In the genomic region with DNA sequence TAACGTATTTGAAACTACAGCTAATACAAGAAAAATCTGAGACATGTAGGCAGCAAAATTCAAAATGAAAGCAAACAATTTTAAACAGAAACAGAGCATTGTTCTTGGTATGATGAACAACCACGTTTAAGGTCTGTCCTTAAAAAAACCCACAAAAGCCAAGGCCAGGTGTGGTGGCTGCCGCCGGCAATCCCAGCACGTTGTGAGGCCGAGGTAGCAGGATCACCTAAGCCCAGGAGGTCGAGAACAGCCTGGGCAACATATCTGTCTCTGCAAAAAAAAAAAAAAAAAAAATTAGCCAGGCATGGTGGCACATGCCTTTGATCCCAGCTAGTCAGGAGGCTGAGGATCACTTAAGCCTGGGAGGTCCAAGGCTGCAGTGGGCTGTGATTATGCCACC, we compare ENCODE assay signal across 35 cellular contexts. TPM values are rescaled to one million over a fixed set of nuclear protein-coding genes. Genes with fewer than 3 reads are reported as not detected.
DNase-seq lines count a peak whose midpoint lies in the region; ATAC-seq and TF ChIP-seq lines count a peak whose summit lies in the region.
"Had no signal": no experiment of that assay in that cellular context is flagged by ENCODE, and none has a peak within 500 bp of the region (broad histone marks: within the 10 kb centered on the region; RNA-seq: fewer than 3 reads in every experiment).

No MANE protein-coding gene starts in this region.

- H3K23ac ChIP-seq in trophoblast cell (ENCODE audit: low read length), result no peak overlapping the region

- H2AK5ac ChIP-seq in trophoblast cell (ENCODE audit: low read length), result no peak overlapping the region

- H3K4me1 Mint-ChIP-seq in activated T-cell treated with anti-CD3 and anti-CD28 coated beads, Interleukin-2, amount 50 U/mL, for 72 hours (ENCODE audit: low read depth), result no peaks in the 10 kb centered on the region
- H3K4me1 Mint-ChIP-seq: B cell; CD14-positive monocyte; CD4-positive, alpha-beta memory T cell; CD4-positive, CD25-positive, alpha-beta regulatory T cell; CD8-positive, alpha-beta memory T cell had no signal

- H3K14ac ChIP-seq in trophoblast cell (ENCODE audit: low read length), result no peak overlapping the region

- H2BK12ac ChIP-seq in trophoblast cell (ENCODE audit: low read length), result no peak overlapping the region

- H3K27me3 Mint-ChIP-seq in activated T-cell treated with anti-CD3 and anti-CD28 coated beads, Interleukin-2, amount 50 U/mL, for 72 hours (ENCODE audit: low read depth), result no peaks in the 10 kb centered on the region
- H3K27me3 Mint-ChIP-seq: B cell; CD4-positive, alpha-beta memory T cell; CD4-positive, alpha-beta T cell; CD4-positive, CD25-positive, alpha-beta regulatory T cell; CD8-positive, alpha-beta memory T cell had no signal

- no peak overlapping the region for H2AFZ ChIP-seq in trophoblast cell (ENCODE audit: insufficient read depth, low read length, poor library complexity)

- intact Hi-C loops in adrenal gland (cut with DNase I), result no loop called here
- intact Hi-C loops in left cardiac atrium (cut with DNase I), result no loop called here

- H2BK120ac ChIP-seq in trophoblast cell (ENCODE audit: insufficient read depth, low read length, poor library complexity), result no peak overlapping the region

- WGBS in adrenal gland, 4 donors, result 46 to 65% (median 59%) methylated on average over 7 of the region's 7 CpGs
- no CpG with 5 or more reads among the region's 7 CpGs for WGBS in trophoblast cell (ENCODE audit: extremely low coverage, insufficient coverage, insufficient read length)

- H3K27me3 ChIP-seq in adrenal gland (no peaks in the 10 kb centered on the region), trophoblast cell (ENCODE audit: insufficient read depth, low read length) (no peaks in the 10 kb centered on the region)
- H3K27me3 ChIP-seq: BE2C; BLaER1; BLaER1 treated with 17β-estradiol and CSF1 and Interleukin-3, amounts not matched to agents 10 nM and 100 nM had no signal

- no peak overlapping the region for H3K18ac ChIP-seq in trophoblast cell (ENCODE audit: low read length)

- H3K36me3 ChIP-seq in adrenal gland (replicated peaks in 1 of 2), result peaks cover 0 to 60% of the 10 kb centered on the region in 2 donors
- peaks cover 17 to 24% of the 10 kb centered on the region in 2 experiments for H3K36me3 ChIP-seq in trophoblast cell (ENCODE audit: control insufficient read depth in 1 of 2, insufficient read depth in 2 of 2, low read length in 2 of 2)

- H2BK5ac ChIP-seq in trophoblast cell (ENCODE audit: low read depth, low read length, poor library complexity), result no peak overlapping the region

- TF ChIP-seq CTCF in adrenal gland (IDR thresholded peaks at IDR 0.05), result no peak

- no peak for ATAC-seq in activated T-cell treated with anti-CD3 and anti-CD28 coated beads, Interleukin-2, amount 50 U/mL, for 72 hours (replicated peaks in 1 of 2)
- no peak for ATAC-seq in left cardiac atrium
- ATAC-seq in GM19467 (IDR thresholded peaks at IDR 0.05; ENCODE audit: unreplicated experiment), result no peak
- ATAC-seq: A549; CD8-positive, alpha-beta T cell had no signal

- peaks cover 4 to 9% of the 10 kb centered on the region in 2 donors for H3K36me3 Mint-ChIP-seq in activated T-cell treated with anti-CD3 and anti-CD28 coated beads, Interleukin-2, amount 50 U/mL, for 72 hours (ENCODE audit: insufficient read depth in 2 of 2)

- no peaks in the 10 kb centered on the region for H3K79me1 ChIP-seq in trophoblast cell (ENCODE audit: low read length)

- H3K4me3 Mint-ChIP-seq in activated T-cell treated with anti-CD3 and anti-CD28 coated beads, Interleukin-2, amount 50 U/mL, for 72 hours, result no peak overlapping the region
- H3K4me3 Mint-ChIP-seq: B cell; CD14-positive monocyte; CD4-positive, alpha-beta memory T cell; CD4-positive, alpha-beta T cell; CD4-positive, CD25-positive, alpha-beta regulatory T cell; CD8-positive, alpha-beta memory T cell; CD8-positive, alpha-beta T cell had no signal

- H3K27ac Mint-ChIP-seq in activated T-cell treated with anti-CD3 and anti-CD28 coated beads, Interleukin-2, amount 50 U/mL, for 72 hours, result peak overlapping the region; percentile 38
- H3K27ac Mint-ChIP-seq: B cell; CD4-positive, alpha-beta T cell; CD4-positive, CD25-positive, alpha-beta regulatory T cell; CD8-positive, alpha-beta memory T cell; CD8-positive, alpha-beta T cell had no signal

- H3K9me3 ChIP-seq in adrenal gland (replicated peaks in 1 of 3) (no peaks in the 10 kb centered on the region), trophoblast cell (ENCODE audit: insufficient read depth, low read depth, low read length) (no peaks in the 10 kb centered on the region)
- H3K9me3 ChIP-seq: A549, BE2C, Caco-2 had no signal

- H3K79me2 ChIP-seq in trophoblast cell (ENCODE audit: control insufficient read depth, insufficient read depth, low read length, poor library complexity), result no peaks in the 10 kb centered on the region

- no peak overlapping the region for H4K91ac ChIP-seq in trophoblast cell (ENCODE audit: low read depth, low read length)

- DNase-seq in activated T-cell treated with anti-CD3 and anti-CD28 coated beads, Interleukin-2, amount 50 U/mL, for 72 hours, result no peak
- no peak for DNase-seq in activated T-cell treated with anti-CD3 and anti-CD28 coated beads, Interleukin-2, amount 50 U/mL, for 48 hours
- DNase-seq in adrenal gland, result no peak
- DNase-seq in mesenteric fat pad (ENCODE audit: low spot score), result peak; percentile 57
- DNase-seq in trophoblast cell, result peak; percentile 13 to 57
- no peak for DNase-seq in left cardiac atrium
- DNase-seq in NCI-H2171 treated with DMSO at 0.1 percent for 48 hours (lab: John Stamatoyannopoulos, UW), result no peak
- DNase-seq: 8988T; ACHN; AML-193; BE2C; C1 segment of cervical spinal cord; Caco-2; Calu3; CD4-positive, alpha-beta memory T cell; CD4-positive, alpha-beta T cell; CD4-positive, CD25-positive, alpha-beta regulatory T cell; CD8-positive, alpha-beta memory T cell; CD8-positive, alpha-beta T cell; COR-L47; DMS 273 treated with DMSO at 0.1 percent for 48 hours; DMS153; DMS53; DMS79; DMS79 treated with DMSO at 0.1 percent for 48 hours; DND-41; EL had no signal

- H3K27ac ChIP-seq in adrenal gland, result peak overlapping the region in 3 of 5 donors; percentile 3 to 34 (median 29)
- no peak overlapping the region for H3K27ac ChIP-seq in trophoblast cell (ENCODE audit: low read depth, low read length)
- H3K27ac ChIP-seq: 22Rv1; A549; BLaER1; BLaER1 treated with 17β-estradiol and CSF1 and Interleukin-3, amounts not matched to agents 10 nM and 100 nM; C4-2B had no signal

- H3K4me1 ChIP-seq in adrenal gland (replicated peaks in 1 of 2) (no peaks in the 10 kb centered on the region), trophoblast cell (ENCODE audit: control insufficient read depth in 1 of 2, insufficient read depth in 2 of 2, low read length in 2 of 2) (no peaks in the 10 kb centered on the region)
- H3K4me1 ChIP-seq: A549; BE2C; BLaER1; BLaER1 treated with 17β-estradiol and CSF1 and Interleukin-3, amounts not matched to agents 10 nM and 100 nM; Caco-2 had no signal

- no peak overlapping the region for H3K4me2 ChIP-seq in trophoblast cell (ENCODE audit: low read length)
- H3K4me2 ChIP-seq: A549; BLaER1; BLaER1 treated with 17β-estradiol and CSF1 and Interleukin-3, amounts not matched to agents 10 nM and 100 nM had no signal

- TF ChIP-seq POLR2A in adrenal gland (IDR thresholded peaks at IDR 0.05), result no peak

- no peak overlapping the region for H4K12ac ChIP-seq in trophoblast cell (ENCODE audit: low read depth, low read length)

- no peak overlapping the region for H4K8ac ChIP-seq in trophoblast cell (ENCODE audit: low read depth, low read length)

- no peak overlapping the region for H3K9ac ChIP-seq in trophoblast cell (ENCODE audit: low read length)
- H3K9ac ChIP-seq: BLaER1; BLaER1 treated with 17β-estradiol and CSF1 and Interleukin-3, amounts not matched to agents 10 nM and 100 nM had no signal

- H3K9me3 Mint-ChIP-seq in activated T-cell treated with anti-CD3 and anti-CD28 coated beads, Interleukin-2, amount 50 U/mL, for 72 hours, result no peaks in the 10 kb centered on the region
- H3K9me3 Mint-ChIP-seq: CD4-positive, alpha-beta memory T cell; CD4-positive, alpha-beta T cell; CD4-positive, CD25-positive, alpha-beta regulatory T cell; CD8-positive, alpha-beta memory T cell; CD8-positive, alpha-beta T cell had no signal

- H3K4me3 ChIP-seq in adrenal gland (no peak overlapping the region), trophoblast cell (ENCODE audit: low read depth, low read length) (no peak overlapping the region)
- H3K4me3 ChIP-seq: A549; BLaER1; BLaER1 treated with 17β-estradiol and CSF1 and Interleukin-3, amounts not matched to agents 10 nM and 100 nM had no signal

- H3K4ac ChIP-seq in trophoblast cell (ENCODE audit: low read depth, low read length), result no peak overlapping the region

RNA-seq across cellular contexts. Expression of a gene that starts 13.7 kb away (rescaled TPM):
- total RNA-seq in activated T-cell treated with anti-CD3 and anti-CD28 coated beads, Interleukin-2, amount 50 U/mL, for 72 hours, result 10 to 100 TPM; 16.0 to 17.1 TPM
- total RNA-seq in adrenal gland (100 to 1,000 TPM in 2 of 8 donors, 10 to 100 TPM in 6; 39.4 to 157 (median 59.8) TPM), mesenteric fat pad (15.9 TPM), left cardiac atrium (10 to 100 TPM; 14.7 to 16.6 TPM)
- 10 to 100 TPM; 27.0 to 57.6 (median 27.1) TPM for polyA plus RNA-seq in adrenal gland
- 22.0 and 22.3 TPM in 2 replicates for polyA plus RNA-seq in trophoblast cell (2013)

RNA-seq across cellular contexts. Expression of a gene that starts 13.8 kb away (rescaled TPM):
- 10 to 100 TPM; 33.2 to 36.8 TPM for total RNA-seq in activated T-cell treated with anti-CD3 and anti-CD28 coated beads, Interleukin-2, amount 50 U/mL, for 72 hours
- total RNA-seq in adrenal gland (100 to 1,000 TPM in 1 of 8 donors, 10 to 100 TPM in 7; 34.9 to 116 (median 50.8) TPM), mesenteric fat pad (31.6 TPM), left cardiac atrium (10 to 100 TPM; 19.5 to 21.6 TPM)
- 10 to 100 TPM; 20.5 to 43.4 (median 21.7) TPM for polyA plus RNA-seq in adrenal gland
- polyA plus RNA-seq in trophoblast cell (2013), result 18.3 and 19.9 TPM in 2 replicates

Comparison
In these comparisons a context has a peak if more than half of its experiments do, and no peak if none do; other contexts are left out.
1. DNase-seq: peak in mesenteric fat pad (single experiment) and trophoblast cell (2 of 2); none in activated T-cell treated with anti-CD3 and anti-CD28 coated beads, Interleukin-2, amount 50 U/mL, for 72 hours (0 of 2), activated T-cell treated with anti-CD3 and anti-CD28 coated beads, Interleukin-2, amount 50 U/mL, for 48 hours (0 of 2), adrenal gland (0 of 7), left cardiac atrium (single experiment) and NCI-H2171 treated with DMSO at 0.1 percent for 48 hours (single experiment).